In genomic region chr3:16513141-16514020, GRCh38 we compare ENCODE assay signal across 8 cellular contexts. TPM values are rescaled to one million over a fixed set of nuclear protein-coding genes. Genes with fewer than 3 reads are reported as not detected.
DNase-seq lines count a peak whose midpoint lies in the region; ATAC-seq and TF ChIP-seq lines count a peak whose summit lies in the region.

Gene RFTN1, minus strand, starts transcription at chr3:16513699. Its CDS starts 19,830 bp downstream, at chr3:16493869.

- no peaks in the 10 kb centered on the region for H3K36me3 ChIP-seq in duodenal mucosa (ENCODE audit: control insufficient read depth in 1 of 2, insufficient read depth in 2 of 2, low read length in 2 of 2)

- H3K27ac ChIP-seq in duodenal mucosa (ENCODE audit: low read depth, low read length): peak within 1 kb of the TSS; percentile 72

- peaks cover 7 to 12% of the 10 kb centered on the region in 2 donors for H3K27me3 ChIP-seq in duodenal mucosa (ENCODE audit: control insufficient read depth in 1 of 2, insufficient read depth in 2 of 2, low read length in 2 of 2)

- H3K9me3 ChIP-seq in duodenal mucosa (ENCODE audit: control insufficient read depth in 1 of 2, low read length in 2 of 2): no peaks in the 10 kb centered on the region

- peak within 1 kb of the TSS; percentile 64 to 73 for H3K9ac ChIP-seq in duodenal mucosa (ENCODE audit: low read depth in 1 of 2, low read length in 2 of 2)

- peak within 1 kb of the TSS; percentile 79 to 82 for H3K4me3 ChIP-seq in duodenal mucosa (ENCODE audit: low read depth in 1 of 2, low read length in 2 of 2)

- no peak for ATAC-seq in HG02938 (IDR thresholded peaks at IDR 0.05; ENCODE audit: unreplicated experiment)

- peak; percentile 38 for TF ChIP-seq POLR2A in GM10847 (IDR thresholded peaks at IDR 0.05; ENCODE audit: extremely low read depth, insufficient read length)

- H3K4me1 ChIP-seq in duodenal mucosa (ENCODE audit: control insufficient read depth in 1 of 2, insufficient read depth in 2 of 2, low read length in 2 of 2): peaks cover 8 to 20% of the 10 kb centered on the region in 2 donors

- DNase-seq in NAMALWA (ENCODE audit: low spot score) (peak; percentile 85), lung microvascular endothelial cell (ENCODE audit: low read depth in 2 of 2) (peak; percentile 53 to 73), cerebellar nuclear complex (lab: John Stamatoyannopoulos, UW) (no peak)
- DNase-seq in activated CD4-positive, alpha-beta T cell treated with anti-CD3 and anti-CD28 coated beads, Interleukin-2, amount 50 U/mL, for 48 hours: peak; percentile 54 to 60
- DNase-seq in stimulated activated CD8-positive, alpha-beta memory T cell treated with anti-CD3 and anti-CD28 coated beads, Interleukin-15, amount 100 ng/mL, for 48 hours (ENCODE audit: low read depth in 2 of 2): peak; percentile 45 to 52

RNA-seq across cellular contexts. Expression of gene RFTN1, which starts in this region (rescaled TPM):
- 21.4 and 22.9 TPM in 2 replicates for total RNA-seq in lung microvascular endothelial cell

Comparison
In these comparisons a context has a peak if more than half of its experiments do, and no peak if none do; other contexts are left out.
1. DNase-seq: peak in NAMALWA (single experiment), activated CD4-positive, alpha-beta T cell treated with anti-CD3 and anti-CD28 coated beads, Interleukin-2, amount 50 U/mL, for 48 hours (2 of 2), lung microvascular endothelial cell (2 of 2) and stimulated activated CD8-positive, alpha-beta memory T cell treated with anti-CD3 and anti-CD28 coated beads, Interleukin-15, amount 100 ng/mL, for 48 hours (2 of 2); none in cerebellar nuclear complex (0 of 2).